Comparison of ENCODE assay signal across 20 cellular contexts in the genomic region with DNA sequence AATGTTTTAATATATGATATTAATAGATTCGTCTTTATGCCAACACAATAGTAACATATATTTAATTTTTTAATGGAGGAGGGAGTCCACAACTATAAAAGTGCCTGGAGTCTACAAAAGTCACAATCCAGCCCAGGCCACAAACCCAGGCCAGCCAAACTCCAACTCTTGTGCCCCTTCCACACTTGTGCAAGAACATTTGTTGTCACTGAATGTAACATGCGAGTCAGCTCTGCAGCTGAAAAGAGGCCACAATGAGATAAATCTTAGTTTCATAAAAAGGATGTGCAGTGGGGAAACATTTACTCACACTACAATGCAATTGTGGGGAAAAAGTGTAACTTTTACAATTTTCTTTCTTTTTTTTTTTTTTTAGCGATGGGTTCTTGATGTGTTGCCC.
DNase-seq lines count a peak whose midpoint lies in the region; ATAC-seq and TF ChIP-seq lines count a peak whose summit lies in the region.
"Had no signal": no experiment of that assay in that cellular context is flagged by ENCODE, and none has a peak within 500 bp of the region (broad histone marks: within the 10 kb centered on the region; RNA-seq: fewer than 3 reads in every experiment).

No MANE protein-coding gene starts in this region.

- H3K36me3 ChIP-seq in right atrium auricular region (no peaks in the 10 kb centered on the region), heart right ventricle (no peaks in the 10 kb centered on the region), vagina (no peaks in the 10 kb centered on the region), transverse colon (no peaks in the 10 kb centered on the region)
- H3K36me3 ChIP-seq: cardiac muscle cell had no signal

- H3K27me3 ChIP-seq in right atrium auricular region (no peaks in the 10 kb centered on the region), heart right ventricle (no peaks in the 10 kb centered on the region), vagina (no peaks in the 10 kb centered on the region), transverse colon (no peaks in the 10 kb centered on the region)

- in situ Hi-C loops in transverse colon (cut with MboI; ENCODE audit: low pct_ligation_motif_present in 1 of 4, low pct_unique_long_range_greater_than_20kb in 1 of 4, low sequenced_read_pairs in 3 of 4): no loop called here

- H3K4me1 ChIP-seq in right atrium auricular region (peaks cover 0 to 35% of the 10 kb centered on the region in 2 donors), heart right ventricle (peaks cover 0 to 37% (median 21%) of the 10 kb centered on the region in 9 donors), vagina (peaks cover 6% of the 10 kb centered on the region), transverse colon (peaks cover 0 to 3% (median 0%) of the 10 kb centered on the region in 4 donors)

- H3K9me3 ChIP-seq in right atrium auricular region (no peaks in the 10 kb centered on the region), heart right ventricle (peaks cover 0 to 12% (median 0%) of the 10 kb centered on the region in 11 donors), vagina (no peaks in the 10 kb centered on the region), transverse colon (no peaks in the 10 kb centered on the region)

- no peak for ATAC-seq in heart right ventricle
- peak; percentile 23 for ATAC-seq in activated T-helper 17 cell treated with anti-CD3 and anti-CD28 coated beads, Interleukin-2, amount 50 U/mL, for 72 hours (replicated peaks)
- ATAC-seq: activated T-cell treated with anti-CD3 and anti-CD28 coated beads, Interleukin-2, amount 50 U/mL, for 4 hours; stimulated activated effector memory CD8-positive, alpha-beta T cell treated with anti-CD3 and anti-CD28 coated beads, Interleukin-12 subunit alpha, Interleukin-12 subunit beta, amount 100 ng/mL, for 72 hours had no signal

- H3K4me1 Mint-ChIP-seq in activated T-helper 17 cell treated with anti-CD3 and anti-CD28 coated beads, Interleukin-2, amount 50 U/mL, for 72 hours: no peaks in the 10 kb centered on the region
- H3K4me1 Mint-ChIP-seq: stimulated activated effector memory CD8-positive, alpha-beta T cell treated with anti-CD3 and anti-CD28 coated beads, Interleukin-12 subunit alpha, Interleukin-12 subunit beta, amount 100 ng/mL, for 72 hours had no signal

- H3K4me3 Mint-ChIP-seq in activated T-helper 17 cell treated with anti-CD3 and anti-CD28 coated beads, Interleukin-2, amount 50 U/mL, for 72 hours: no peak overlapping the region
- H3K4me3 Mint-ChIP-seq: activated CD4-positive, alpha-beta memory T cell treated with anti-CD3 and anti-CD28 coated beads for 36 hours; activated T-cell treated with anti-CD3 and anti-CD28 coated beads, Interleukin-2, amount 50 U/mL, for 4 hours; mesothelial cell of epicardium; stimulated activated effector memory CD8-positive, alpha-beta T cell treated with anti-CD3 and anti-CD28 coated beads, Interleukin-12 subunit alpha, Interleukin-12 subunit beta, amount 100 ng/mL, for 72 hours had no signal

- no peaks in the 10 kb centered on the region for H3K9me3 Mint-ChIP-seq in activated T-helper 17 cell treated with anti-CD3 and anti-CD28 coated beads, Interleukin-2, amount 50 U/mL, for 72 hours
- H3K9me3 Mint-ChIP-seq: stimulated activated effector memory CD8-positive, alpha-beta T cell treated with anti-CD3 and anti-CD28 coated beads, Interleukin-12 subunit alpha, Interleukin-12 subunit beta, amount 100 ng/mL, for 72 hours had no signal

- H3K4me3 ChIP-seq in right atrium auricular region: no peak overlapping the region
- H3K4me3 ChIP-seq in heart right ventricle: no peak overlapping the region
- no peak overlapping the region for H3K4me3 ChIP-seq in vagina
- H3K4me3 ChIP-seq in transverse colon: no peak overlapping the region
- H3K4me3 ChIP-seq: cardiac muscle cell had no signal

- no peaks in the 10 kb centered on the region for H3K36me3 Mint-ChIP-seq in activated T-helper 17 cell treated with anti-CD3 and anti-CD28 coated beads, Interleukin-2, amount 50 U/mL, for 72 hours (ENCODE audit: low read depth)
- H3K36me3 Mint-ChIP-seq: activated CD4-positive, alpha-beta memory T cell treated with anti-CD3 and anti-CD28 coated beads for 36 hours; stimulated activated effector memory CD8-positive, alpha-beta T cell treated with anti-CD3 and anti-CD28 coated beads, Interleukin-12 subunit alpha, Interleukin-12 subunit beta, amount 100 ng/mL, for 72 hours had no signal

- WGBS in heart right ventricle, 2 donors: 93 to 97% methylated on average over 3 of the region's 3 CpGs
- 88 to 94% methylated on average over 3 of the region's 3 CpGs for WGBS in transverse colon (ENCODE audit: low coverage in 1 of 2), 2 donors

- TF ChIP-seq CTCF in right atrium auricular region (IDR thresholded peaks at IDR 0.05) (no peak), heart right ventricle (IDR thresholded peaks at IDR 0.05) (no peak), vagina (IDR thresholded peaks at IDR 0.05) (no peak), transverse colon (IDR thresholded peaks at IDR 0.05) (no peak)

- no peak overlapping the region for H3K27ac Mint-ChIP-seq in activated T-helper 17 cell treated with anti-CD3 and anti-CD28 coated beads, Interleukin-2, amount 50 U/mL, for 72 hours
- H3K27ac Mint-ChIP-seq: activated CD4-positive, alpha-beta memory T cell treated with anti-CD3 and anti-CD28 coated beads for 36 hours; stimulated activated effector memory CD8-positive, alpha-beta T cell treated with anti-CD3 and anti-CD28 coated beads, Interleukin-12 subunit alpha, Interleukin-12 subunit beta, amount 100 ng/mL, for 72 hours had no signal

- DNase-seq in right atrium auricular region (ENCODE audit: low spot score) (peak; percentile 58), heart right ventricle (no peak), islet precursor cell (peak; percentile 12), vagina (ENCODE audit: extremely low spot score in 2 of 2) (peak; percentile 40 to 83), NCI-H748 treated with DMSO at 0.1 percent for 48 hours (lab: John Stamatoyannopoulos, UW) (no peak), SW 1271 (lab: John Stamatoyannopoulos, UW) (no peak), transverse colon (no peak)
- DNase-seq: activated CD4-positive, alpha-beta memory T cell treated with anti-CD3 and anti-CD28 coated beads for 36 hours; activated T-cell treated with anti-CD3 and anti-CD28 coated beads, Interleukin-2, amount 50 U/mL, for 4 hours; DND-41; effector CD4-positive, alpha-beta T cell; H7; kidney; NCI-H2029 treated with DMSO at 0.1 percent for 48 hours; stimulated activated CD4-positive, alpha-beta T cell treated with anti-CD3 and anti-CD28 coated beads, Interleukin-12 subunit alpha, Interleukin-12 subunit beta, amount 100 ng/mL, for 4 hours; trophoblast cell had no signal

- no peak for TF ChIP-seq EP300 in transverse colon (IDR thresholded peaks at IDR 0.05; ENCODE audit: low read depth)

- no peak for TF ChIP-seq POLR2A in vagina (IDR thresholded peaks at IDR 0.05)
- no peak for TF ChIP-seq POLR2A in transverse colon (IDR thresholded peaks at IDR 0.05)

- no peak overlapping the region for H3K27ac ChIP-seq in right atrium auricular region
- peak overlapping the region in 1 of 10 donors; percentile 62 for H3K27ac ChIP-seq in heart right ventricle
- H3K27ac ChIP-seq in vagina: no peak overlapping the region
- no peak overlapping the region for H3K27ac ChIP-seq in transverse colon
- H3K27ac ChIP-seq: cardiac muscle cell had no signal

- intact Hi-C loops in heart right ventricle (cut with DNase I) (loop anchor here in 4 of 10 donors (5.0 to 10.0 kb wide), 2 partner anchors 70 to 73 kb away; no protein-coding TSS in a partner anchor), vagina (cut with DNase I) (no loop called here), transverse colon (cut with DNase I; ENCODE audit: low total_unique reads) (no loop called here)

- H3K27me3 Mint-ChIP-seq in activated T-helper 17 cell treated with anti-CD3 and anti-CD28 coated beads, Interleukin-2, amount 50 U/mL, for 72 hours: peaks cover 3% of the 10 kb centered on the region
- H3K27me3 Mint-ChIP-seq: activated CD4-positive, alpha-beta memory T cell treated with anti-CD3 and anti-CD28 coated beads for 36 hours had no signal

Comparison
In these comparisons a context has a peak if more than half of its experiments do, and no peak if none do; other contexts are left out.
1. DNase-seq: peak in right atrium auricular region (single experiment), islet precursor cell (single experiment) and vagina (2 of 2); none in heart right ventricle (0 of 2), NCI-H748 treated with DMSO at 0.1 percent for 48 hours (single experiment), SW 1271 (0 of 2) and transverse colon (single experiment).